1 cellular context compared by ENCODE assay signal in genomic region chr1:154599658-154600057, GRCh38.
TF ChIP-seq lines count a peak whose summit lies in the region.

No MANE protein-coding gene starts in this region.

TF ChIP-seq in HEK293, 187 proteins besides CTCF, POLR2A, EP300 and RAD21 (continued from another document):
- TF ChIP-seq, protein P1, sequence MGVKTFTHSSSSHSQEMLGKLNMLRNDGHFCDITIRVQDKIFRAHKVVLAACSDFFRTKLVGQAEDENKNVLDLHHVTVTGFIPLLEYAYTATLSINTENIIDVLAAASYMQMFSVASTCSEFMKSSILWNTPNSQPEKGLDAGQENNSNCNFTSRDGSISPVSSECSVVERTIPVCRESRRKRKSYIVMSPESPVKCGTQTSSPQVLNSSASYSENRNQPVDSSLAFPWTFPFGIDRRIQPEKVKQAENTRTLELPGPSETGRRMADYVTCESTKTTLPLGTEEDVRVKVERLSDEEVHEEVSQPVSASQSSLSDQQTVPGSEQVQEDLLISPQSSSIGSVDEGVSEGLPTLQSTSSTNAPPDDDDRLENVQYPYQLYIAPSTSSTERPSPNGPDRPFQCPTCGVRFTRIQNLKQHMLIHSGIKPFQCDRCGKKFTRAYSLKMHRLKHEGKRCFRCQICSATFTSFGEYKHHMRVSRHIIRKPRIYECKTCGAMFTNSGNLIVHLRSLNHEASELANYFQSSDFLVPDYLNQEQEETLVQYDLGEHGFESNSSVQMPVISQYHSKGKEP (tag by site-specific recombination; IDR thresholded peaks at IDR 0.05): no peak
- TF ChIP-seq ZNF214 (tag by site-specific recombination; IDR thresholded peaks at IDR 0.05; ENCODE audit: borderline replicate concordance) (no peak), ZBTB17 (tag by site-specific recombination; IDR thresholded peaks at IDR 0.05) (0 out of 2 replicates have a peak, but pooled peaks have one; percentile 18), ZNF148 (tag by site-specific recombination; IDR thresholded peaks at IDR 0.05; ENCODE audit: borderline replicate concordance) (no peak), ZNF629 (tag by site-specific recombination; IDR thresholded peaks at IDR 0.05) (0 out of 2 replicates have a peak, but pooled peaks have one; percentile 22)
